In the genomic region with DNA sequence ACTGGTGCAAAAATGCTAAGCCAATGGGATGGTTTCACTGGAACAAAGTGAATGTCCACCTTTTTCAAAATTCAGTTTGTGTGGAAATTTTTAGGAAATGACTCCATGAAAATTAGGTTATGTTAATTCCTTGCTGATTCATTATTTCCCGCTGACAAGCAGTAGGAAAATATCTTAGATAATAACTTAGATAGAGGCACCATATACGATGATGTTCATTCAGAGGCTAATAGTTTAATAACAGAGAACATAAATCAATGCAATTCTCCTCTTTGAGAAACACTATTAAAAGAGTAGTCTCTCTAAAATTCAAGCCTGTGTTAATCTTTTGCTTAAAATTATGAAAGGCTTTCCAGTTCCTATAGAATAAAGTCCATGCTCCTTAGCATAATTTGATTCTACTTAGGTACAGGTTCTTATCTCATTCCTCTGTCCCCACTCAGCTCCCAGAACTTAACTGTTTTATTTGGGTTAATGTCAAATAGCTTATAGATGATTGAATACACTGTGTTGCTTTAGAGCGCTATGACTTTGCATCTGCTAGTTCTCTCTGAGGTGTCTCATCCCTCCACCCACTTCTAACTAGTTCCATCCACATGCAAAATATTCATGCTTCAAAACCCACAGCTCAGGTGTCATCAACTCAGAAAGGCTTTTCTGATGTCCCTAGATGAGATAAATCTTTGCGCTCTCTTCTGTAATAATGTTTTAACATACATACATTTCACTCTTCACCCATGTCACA, we compare ENCODE assay signal across 28 cellular contexts.
"Had no signal": no experiment of that assay in that cellular context is flagged by ENCODE, and none has a peak within 500 bp of the region (broad histone marks: within the 10 kb centered on the region; RNA-seq: fewer than 3 reads in every experiment).

No MANE protein-coding gene starts in this region.

- H3K27me3 Mint-ChIP-seq: activated B cell treated with CpG ODN at 0.5 μM for 24 hours; activated CD8-positive, alpha-beta memory T cell treated with anti-CD3 and anti-CD28 coated beads, Interleukin-2, amount 10 ng/mL, durations not matched to agents 7 days and 5 days; stimulated activated naive CD8-positive, alpha-beta T cell treated with anti-CD3 and anti-CD28 coated beads, Interleukin-15, Interleukin-2, amounts not matched to agents 100 ng/mL and 50 ng/mL, for 24 hours; type B pancreatic cell had no signal

- FAIRE-seq: frontal cortex, islet of Langerhans, pancreas, small intestine had no signal

- H3K27me3 ChIP-seq: body of pancreas, cardiac muscle cell, esophagus squamous epithelium, neutrophil, pancreas, sigmoid colon, uterus had no signal

- H3K27ac Mint-ChIP-seq: activated B cell treated with CpG ODN at 0.5 μM for 24 hours; activated CD8-positive, alpha-beta memory T cell treated with anti-CD3 and anti-CD28 coated beads, Interleukin-2, amount 10 ng/mL, durations not matched to agents 7 days and 5 days; activated CD8-positive, alpha-beta T cell treated with anti-CD3 and anti-CD28 coated beads, Interleukin-2, amount 10 ng/mL, durations not matched to agents 7 days and 5 days; activated naive CD4-positive, alpha-beta T cell treated with anti-CD3 and anti-CD28 coated beads, Interleukin-2, amount 50 U/mL, for 72 hours; nephron; stimulated activated effector memory CD8-positive, alpha-beta T cell treated with anti-CD3 and anti-CD28 coated beads, Interleukin-12 subunit alpha, Interleukin-12 subunit beta, amount 100 ng/mL, for 72 hours; stimulated activated naive CD8-positive, alpha-beta T cell treated with anti-CD3 and anti-CD28 coated beads, Interleukin-15, Interleukin-2, amounts not matched to agents 100 ng/mL and 50 ng/mL, for 24 hours; type B pancreatic cell had no signal

- H3K36me3 ChIP-seq: cardiac muscle cell, esophagus squamous epithelium, neutrophil, pancreas, prostate gland, sigmoid colon, thoracic aorta, uterus had no signal

- H3K4me3 ChIP-seq: body of pancreas, cardiac muscle cell, esophagus squamous epithelium, pancreas, prostate gland, sigmoid colon, thoracic aorta, uterus had no signal

- H3K9me3 Mint-ChIP-seq: activated B cell treated with CpG ODN at 0.5 μM for 24 hours; activated naive CD4-positive, alpha-beta T cell treated with anti-CD3 and anti-CD28 coated beads, Interleukin-2, amount 50 U/mL, for 72 hours; nephron; stimulated activated naive CD8-positive, alpha-beta T cell treated with anti-CD3 and anti-CD28 coated beads, Interleukin-15, Interleukin-2, amounts not matched to agents 100 ng/mL and 50 ng/mL, for 24 hours; type B pancreatic cell had no signal

- H3K4me1 Mint-ChIP-seq: activated B cell treated with CpG ODN at 0.5 μM for 24 hours; activated CD8-positive, alpha-beta memory T cell treated with anti-CD3 and anti-CD28 coated beads, Interleukin-2, amount 10 ng/mL, durations not matched to agents 7 days and 5 days; nephron; stimulated activated effector memory CD8-positive, alpha-beta T cell treated with anti-CD3 and anti-CD28 coated beads, Interleukin-12 subunit alpha, Interleukin-12 subunit beta, amount 100 ng/mL, for 72 hours had no signal

- H3K36me3 Mint-ChIP-seq: activated CD8-positive, alpha-beta memory T cell treated with anti-CD3 and anti-CD28 coated beads, Interleukin-2, amount 10 ng/mL, durations not matched to agents 7 days and 5 days; activated naive CD4-positive, alpha-beta T cell treated with anti-CD3 and anti-CD28 coated beads, Interleukin-2, amount 50 U/mL, for 72 hours; stimulated activated effector memory CD8-positive, alpha-beta T cell treated with anti-CD3 and anti-CD28 coated beads, Interleukin-12 subunit alpha, Interleukin-12 subunit beta, amount 100 ng/mL, for 72 hours; type B pancreatic cell had no signal

- ATAC-seq: activated CD8-positive, alpha-beta memory T cell treated with anti-CD3 and anti-CD28 coated beads, Interleukin-2, amount 10 ng/mL, durations not matched to agents 7 days and 5 days; activated CD8-positive, alpha-beta T cell treated with anti-CD3 and anti-CD28 coated beads, Interleukin-2, amount 10 ng/mL, durations not matched to agents 7 days and 5 days; activated naive CD4-positive, alpha-beta T cell treated with anti-CD3 and anti-CD28 coated beads, Interleukin-2, amount 50 U/mL, for 72 hours; body of pancreas; left ventricle myocardium superior; pancreas; stimulated activated effector memory CD8-positive, alpha-beta T cell treated with anti-CD3 and anti-CD28 coated beads, Interleukin-12 subunit alpha, Interleukin-12 subunit beta, amount 100 ng/mL, for 72 hours had no signal

- H3K4me1 ChIP-seq: body of pancreas, esophagus squamous epithelium, pancreas, prostate gland, uterus had no signal

- DNase-seq: activated B cell treated with CpG ODN at 0.5 μM for 24 hours; activated CD8-positive, alpha-beta memory T cell treated with anti-CD3 and anti-CD28 coated beads, Interleukin-2, amount 10 ng/mL, durations not matched to agents 7 days and 5 days; activated CD8-positive, alpha-beta T cell treated with anti-CD3 and anti-CD28 coated beads, Interleukin-2, amount 10 ng/mL, durations not matched to agents 7 days and 5 days; activated naive CD4-positive, alpha-beta T cell; activated T-cell treated with anti-CD3 and anti-CD28 coated beads, Interleukin-2, amount 50 U/mL, for 48 hours; anterior cingulate cortex; body of pancreas; effector CD4-positive, alpha-beta T cell; esophagus squamous epithelium; left ventricle myocardium superior; mammary epithelial cell; pancreas; sigmoid colon; small intestine; stimulated activated CD4-positive, alpha-beta T cell treated with anti-CD3 and anti-CD28 coated beads, Interleukin-4, amount 100 ng/mL, for 24 hours; uterus had no signal

- H3K27ac ChIP-seq: body of pancreas, cardiac muscle cell, epithelial cell of prostate, esophagus squamous epithelium, neutrophil, pancreas, prostate gland, sigmoid colon, thoracic aorta, uterus had no signal

- H3K4me3 Mint-ChIP-seq: activated B cell treated with CpG ODN at 0.5 μM for 24 hours; activated CD8-positive, alpha-beta memory T cell treated with anti-CD3 and anti-CD28 coated beads, Interleukin-2, amount 10 ng/mL, durations not matched to agents 7 days and 5 days; activated CD8-positive, alpha-beta T cell treated with anti-CD3 and anti-CD28 coated beads, Interleukin-2, amount 10 ng/mL, durations not matched to agents 7 days and 5 days; nephron; stimulated activated effector memory CD8-positive, alpha-beta T cell treated with anti-CD3 and anti-CD28 coated beads, Interleukin-12 subunit alpha, Interleukin-12 subunit beta, amount 100 ng/mL, for 72 hours; stimulated activated naive CD8-positive, alpha-beta T cell treated with anti-CD3 and anti-CD28 coated beads, Interleukin-15, Interleukin-2, amounts not matched to agents 100 ng/mL and 50 ng/mL, for 24 hours; type B pancreatic cell had no signal

- H3K9me3 ChIP-seq: body of pancreas, esophagus squamous epithelium, neutrophil, pancreas, prostate gland, sigmoid colon, thoracic aorta, uterus had no signal
